Comparison of ENCODE assay signal across 18 cellular contexts in genomic region chr1:161001537-161001936, GRCh38. TPM values are rescaled to one million over a fixed set of nuclear protein-coding genes. Genes with fewer than 3 reads are reported as not detected.
DNase-seq lines count a peak whose midpoint lies in the region; ATAC-seq lines count a peak whose summit lies in the region.
"Had no signal": no experiment of that assay in that cellular context is flagged by ENCODE, and none has a peak within 500 bp of the region (broad histone marks: within the 10 kb centered on the region; RNA-seq: fewer than 3 reads in every experiment).

No MANE protein-coding gene starts in this region.

- H3K36me3 Mint-ChIP-seq in activated CD4-positive, alpha-beta memory T cell treated with anti-CD3 and anti-CD28 coated beads, Interleukin-2, amount 10 ng/mL, durations not matched to agents 7 days and 5 days (ENCODE audit: low read depth) = peaks cover 15% of the 10 kb centered on the region

- H3K4me3 Mint-ChIP-seq in activated CD4-positive, alpha-beta memory T cell treated with anti-CD3 and anti-CD28 coated beads, Interleukin-2, amount 10 ng/mL, durations not matched to agents 7 days and 5 days = no peak overlapping the region
- H3K4me3 Mint-ChIP-seq: activated CD4-positive, alpha-beta T cell treated with anti-CD3 and anti-CD28 coated beads, Interleukin-2, amount 10 ng/mL, durations not matched to agents 24 days and 14 days; activated naive CD4-positive, alpha-beta T cell treated with anti-CD3 and anti-CD28 coated beads, Interleukin-2, amount 10 ng/mL, durations not matched to agents 7 days and 5 days; H9; naive thymus-derived CD8-positive, alpha-beta T cell had no signal

- H3K27me3 Mint-ChIP-seq in activated CD4-positive, alpha-beta memory T cell treated with anti-CD3 and anti-CD28 coated beads, Interleukin-2, amount 10 ng/mL, durations not matched to agents 7 days and 5 days = no peaks in the 10 kb centered on the region
- H3K27me3 Mint-ChIP-seq: activated CD4-positive, alpha-beta T cell treated with anti-CD3 and anti-CD28 coated beads, Interleukin-2, amount 10 ng/mL, durations not matched to agents 24 days and 14 days; activated naive CD4-positive, alpha-beta T cell treated with anti-CD3 and anti-CD28 coated beads, Interleukin-2, amount 10 ng/mL, durations not matched to agents 7 days and 5 days; naive thymus-derived CD8-positive, alpha-beta T cell had no signal

- CTCF ChIA-PET in activated CD4-positive, alpha-beta memory T cell treated with anti-CD3 and anti-CD28 coated beads, Interleukin-2, amount 10 ng/mL, durations not matched to agents 7 days and 5 days (lab: Charles Lee) = interaction anchor here (2.4 kb wide), 1 partner anchor 12 kb away, joined by 12 read pairs; no protein-coding TSS in a partner anchor

- peaks cover 7% of the 10 kb centered on the region for H3K4me1 Mint-ChIP-seq in activated CD4-positive, alpha-beta memory T cell treated with anti-CD3 and anti-CD28 coated beads, Interleukin-2, amount 10 ng/mL, durations not matched to agents 7 days and 5 days

- H3K9me3 Mint-ChIP-seq in activated CD4-positive, alpha-beta memory T cell treated with anti-CD3 and anti-CD28 coated beads, Interleukin-2, amount 10 ng/mL, durations not matched to agents 7 days and 5 days = no peaks in the 10 kb centered on the region
- H3K9me3 Mint-ChIP-seq: activated CD4-positive, alpha-beta T cell treated with anti-CD3 and anti-CD28 coated beads, Interleukin-2, amount 10 ng/mL, durations not matched to agents 24 days and 14 days; activated naive CD4-positive, alpha-beta T cell treated with anti-CD3 and anti-CD28 coated beads, Interleukin-2, amount 10 ng/mL, durations not matched to agents 7 days and 5 days; H9; naive thymus-derived CD8-positive, alpha-beta T cell had no signal

- POLR2A ChIA-PET in activated CD4-positive, alpha-beta memory T cell treated with anti-CD3 and anti-CD28 coated beads, Interleukin-2, amount 10 ng/mL, durations not matched to agents 7 days and 5 days (lab: Charles Lee) = interaction anchor here (1.7 kb wide), 1 partner anchor 20 kb away, joined by 4 read pairs; the partner anchor contains the start of gene F11R

- H3K27ac Mint-ChIP-seq in activated CD4-positive, alpha-beta memory T cell treated with anti-CD3 and anti-CD28 coated beads, Interleukin-2, amount 10 ng/mL, durations not matched to agents 7 days and 5 days = no peak overlapping the region
- H3K27ac Mint-ChIP-seq: activated CD4-positive, alpha-beta T cell treated with anti-CD3 and anti-CD28 coated beads, Interleukin-2, amount 10 ng/mL, durations not matched to agents 24 days and 14 days; activated naive CD4-positive, alpha-beta T cell treated with anti-CD3 and anti-CD28 coated beads, Interleukin-2, amount 10 ng/mL, durations not matched to agents 7 days and 5 days had no signal

- DNase-seq in DMS 273 (lab: John Stamatoyannopoulos, UW; ENCODE audit: unreplicated experiment) (peak; percentile 30), DMS 273 treated with DMSO at 0.1 percent for 48 hours (lab: John Stamatoyannopoulos, UW) (no peak), NCI-H1092 treated with DMSO at 0.1 percent for 48 hours (lab: John Stamatoyannopoulos, UW) (peak; percentile 28), SHP77 treated with DMSO at 0.1 percent for 48 hours (lab: John Stamatoyannopoulos, UW) (peak; percentile 28), myocyte (ENCODE audit: low read depth) (peak; percentile 64), hypothalamus (lab: John Stamatoyannopoulos, UW) (no peak)
- DNase-seq in activated CD4-positive, alpha-beta memory T cell treated with anti-CD3 and anti-CD28 coated beads, Interleukin-2, amount 10 ng/mL, durations not matched to agents 7 days and 5 days = no peak
- DNase-seq: activated CD4-positive, alpha-beta T cell treated with anti-CD3 and anti-CD28 coated beads, Interleukin-2, amount 10 ng/mL, durations not matched to agents 24 days and 14 days; activated CD8-positive, alpha-beta memory T cell treated with anti-CD3 and anti-CD28 coated beads, Interleukin-2, amount 50 U/mL, for 48 hours; activated naive CD4-positive, alpha-beta T cell treated with anti-CD3 and anti-CD28 coated beads, Interleukin-2, amount 10 ng/mL, durations not matched to agents 7 days and 5 days; H9; KG1; naive thymus-derived CD8-positive, alpha-beta T cell; NCI-H526 treated with DMSO at 0.1 percent for 48 hours; Peyer's patch had no signal

- ATAC-seq in GM19351 (IDR thresholded peaks at IDR 0.05; ENCODE audit: unreplicated experiment) = no peak
- ATAC-seq: naive thymus-derived CD8-positive, alpha-beta T cell had no signal

RNA-seq across cellular contexts. Expression of gene F11R, which starts 19.4 kb away (rescaled TPM):
- 3.2 and 10.4 TPM in 2 replicates for total RNA-seq in myocyte
- polyA plus RNA-seq in myocyte (2012) = 2.4 TPM
- 10 to 100 TPM; 13.9 to 16.2 TPM for total RNA-seq in activated CD4-positive, alpha-beta memory T cell treated with anti-CD3 and anti-CD28 coated beads, Interleukin-2, amount 10 ng/mL, durations not matched to agents 7 days and 5 days

RNA-seq across cellular contexts. Expression of gene TSTD1, which starts 37.2 kb away (rescaled TPM):
- 51.7 and 73.4 TPM in 2 replicates for total RNA-seq in myocyte
- polyA plus RNA-seq in myocyte (2012) = 36.5 TPM
- total RNA-seq in activated CD4-positive, alpha-beta memory T cell treated with anti-CD3 and anti-CD28 coated beads, Interleukin-2, amount 10 ng/mL, durations not matched to agents 7 days and 5 days = 10 to 100 TPM; 56.1 to 63.8 TPM

RNA-seq across cellular contexts. Expression of gene USF1, which starts 44.2 kb away (rescaled TPM):
- total RNA-seq in myocyte = 58.0 and 73.3 TPM in 2 replicates
- 51.4 TPM for polyA plus RNA-seq in myocyte (2012)
- 10 to 100 TPM; 67.4 to 68.0 TPM for total RNA-seq in activated CD4-positive, alpha-beta memory T cell treated with anti-CD3 and anti-CD28 coated beads, Interleukin-2, amount 10 ng/mL, durations not matched to agents 7 days and 5 days

RNA-seq across cellular contexts. Expression of gene ITLN2, which starts 46.9 kb away (rescaled TPM):
- total RNA-seq in myocyte = not detected in 2 replicates
- not detected for polyA plus RNA-seq in myocyte (2012)
- not detected for total RNA-seq in activated CD4-positive, alpha-beta memory T cell treated with anti-CD3 and anti-CD28 coated beads, Interleukin-2, amount 10 ng/mL, durations not matched to agents 7 days and 5 days
- total RNA-seq: activated CD4-positive, alpha-beta T cell treated with anti-CD3 and anti-CD28 coated beads, Interleukin-2, amount 10 ng/mL, durations not matched to agents 24 days and 14 days; glomerular endothelial cell; naive thymus-derived CD8-positive, alpha-beta T cell; posterior vena cava had no signal
- polyA plus RNA-seq: naive thymus-derived CD8-positive, alpha-beta T cell had no signal

Comparison
In these comparisons a context has a peak if more than half of its experiments do, and no peak if none do; other contexts are left out.
1. DNase-seq: peak in DMS 273 (single experiment), NCI-H1092 treated with DMSO at 0.1 percent for 48 hours (single experiment), SHP77 treated with DMSO at 0.1 percent for 48 hours (single experiment) and myocyte (single experiment); none in DMS 273 treated with DMSO at 0.1 percent for 48 hours (single experiment), hypothalamus (0 of 51) and activated CD4-positive, alpha-beta memory T cell treated with anti-CD3 and anti-CD28 coated beads, Interleukin-2, amount 10 ng/mL, durations not matched to agents 7 days and 5 days (single experiment).